9 cellular contexts compared by ENCODE assay signal in the genomic region with DNA sequence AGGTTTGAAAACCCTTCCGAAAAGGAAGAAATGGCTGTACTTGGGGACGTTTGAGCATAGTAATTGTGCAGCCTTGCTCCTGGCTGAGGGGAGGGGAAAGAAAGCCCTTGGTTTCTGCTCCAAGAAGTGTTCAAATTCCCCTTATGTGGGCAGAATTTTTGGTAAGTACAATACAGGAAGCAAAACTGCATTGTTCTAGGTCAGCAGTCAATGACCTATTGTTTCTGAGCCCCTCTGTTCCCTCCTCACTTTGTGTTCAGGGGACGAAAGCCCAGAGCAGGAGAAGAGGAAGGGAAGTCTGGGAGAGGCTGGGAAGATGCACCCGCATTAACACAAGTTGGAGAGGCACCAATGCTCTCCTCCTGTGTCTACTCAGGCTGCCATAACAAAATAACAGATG. TPM values are rescaled to one million over a fixed set of nuclear protein-coding genes. Genes with fewer than 3 reads are reported as not detected.
DNase-seq lines count a peak whose midpoint lies in the region; ATAC-seq and TF ChIP-seq lines count a peak whose summit lies in the region.
"Had no signal": no experiment of that assay in that cellular context is flagged by ENCODE, and none has a peak within 500 bp of the region (broad histone marks: within the 10 kb centered on the region; RNA-seq: fewer than 3 reads in every experiment).

No MANE protein-coding gene starts in this region.

- no peaks in the 10 kb centered on the region for H3K9me3 Mint-ChIP-seq in activated naive CD8-positive, alpha-beta T cell treated with anti-CD3 and anti-CD28 coated beads, Interleukin-2, amount 50 U/mL, for 24 hours
- H3K9me3 Mint-ChIP-seq in activated naive CD8-positive, alpha-beta T cell treated with anti-CD3 and anti-CD28 coated beads for 36 hours: no peaks in the 10 kb centered on the region

- H3K4me1 Mint-ChIP-seq in activated naive CD8-positive, alpha-beta T cell treated with anti-CD3 and anti-CD28 coated beads, Interleukin-2, amount 50 U/mL, for 24 hours: peaks cover 10% of the 10 kb centered on the region
- peaks cover 7% of the 10 kb centered on the region for H3K4me1 Mint-ChIP-seq in activated naive CD8-positive, alpha-beta T cell treated with anti-CD3 and anti-CD28 coated beads for 36 hours

- H3K4me3 ChIP-seq in RWPE2 (ENCODE audit: severe bottlenecking) (no peak overlapping the region), thyroid gland (replicated peaks in 1 of 3) (no peak overlapping the region)

- TF ChIP-seq POLR2A in thyroid gland (IDR thresholded peaks at IDR 0.05): no peak

- H3K36me3 ChIP-seq in RWPE2 (ENCODE audit: low read depth) (peaks cover 60% of the 10 kb centered on the region), thyroid gland (no peaks in the 10 kb centered on the region)

- no peak for TF ChIP-seq CTCF in RWPE2 (IDR thresholded peaks at IDR 0.05; ENCODE audit: poor library complexity, severe bottlenecking)
- no peak for TF ChIP-seq CTCF in thyroid gland (IDR thresholded peaks at IDR 0.05)

- H3K27me3 ChIP-seq in RWPE2 (ENCODE audit: insufficient read depth, poor library complexity, severe bottlenecking) (no peaks in the 10 kb centered on the region), thyroid gland (no peaks in the 10 kb centered on the region)

- no peaks in the 10 kb centered on the region for H3K27me3 Mint-ChIP-seq in activated naive CD8-positive, alpha-beta T cell treated with anti-CD3 and anti-CD28 coated beads, Interleukin-2, amount 50 U/mL, for 24 hours
- H3K27me3 Mint-ChIP-seq in activated naive CD8-positive, alpha-beta T cell treated with anti-CD3 and anti-CD28 coated beads for 36 hours: peaks cover 12% of the 10 kb centered on the region

- H3K27ac ChIP-seq in RWPE2 (ENCODE audit: poor library complexity, severe bottlenecking): peak overlapping the region; percentile 92
- H3K27ac ChIP-seq in thyroid gland: peak overlapping the region in 2 of 3 donors; percentile 18 to 70

- H3K36me3 Mint-ChIP-seq in activated naive CD8-positive, alpha-beta T cell treated with anti-CD3 and anti-CD28 coated beads, Interleukin-2, amount 50 U/mL, for 24 hours (ENCODE audit: low read depth): peaks cover 3% of the 10 kb centered on the region
- H3K36me3 Mint-ChIP-seq in activated naive CD8-positive, alpha-beta T cell treated with anti-CD3 and anti-CD28 coated beads for 36 hours: no peaks in the 10 kb centered on the region

- ATAC-seq in activated naive CD8-positive, alpha-beta T cell treated with anti-CD3 and anti-CD28 coated beads, Interleukin-2, amount 50 U/mL, for 24 hours: no peak
- ATAC-seq in HG02852 (IDR thresholded peaks at IDR 0.05; ENCODE audit: unreplicated experiment): peak; percentile 37
- no peak for ATAC-seq in RWPE2 (ENCODE audit: low read depth)

- no peak for DNase-seq in activated naive CD8-positive, alpha-beta T cell treated with anti-CD3 and anti-CD28 coated beads, Interleukin-2, amount 50 U/mL, for 24 hours
- DNase-seq in activated naive CD8-positive, alpha-beta T cell treated with anti-CD3 and anti-CD28 coated beads for 36 hours: no peak
- DNase-seq in RWPE2 (ENCODE audit: low spot score) (no peak), thyroid gland (no peak), HT-29 (ENCODE audit: low spot score) (no peak), SKM-1 (lab: John Stamatoyannopoulos, UW; ENCODE audit: unreplicated experiment) (no peak)
- no peak for DNase-seq in activated CD4-positive, CD25-positive, alpha-beta regulatory T cell treated with anti-CD3 and anti-CD28 coated beads, Interleukin-2, amount 50 U/mL, for 72 hours
- DNase-seq: ACHN had no signal

- H3K4me1 ChIP-seq in RWPE2 (ENCODE audit: insufficient read depth, poor library complexity, severe bottlenecking): peaks cover 51% of the 10 kb centered on the region
- H3K4me1 ChIP-seq in thyroid gland: peaks cover 5 to 20% of the 10 kb centered on the region in 2 donors

- no peaks in the 10 kb centered on the region for H3K9me3 ChIP-seq in RWPE2 (ENCODE audit: severe bottlenecking)
- H3K9me3 ChIP-seq in thyroid gland: no peaks in the 10 kb centered on the region

- WGBS in thyroid gland, 2 donors: 58 to 62% methylated on average over 4 of the region's 4 CpGs

- H3K27ac Mint-ChIP-seq in activated naive CD8-positive, alpha-beta T cell treated with anti-CD3 and anti-CD28 coated beads, Interleukin-2, amount 50 U/mL, for 24 hours: peak overlapping the region; percentile 47
- H3K27ac Mint-ChIP-seq in activated naive CD8-positive, alpha-beta T cell treated with anti-CD3 and anti-CD28 coated beads for 36 hours: no peak overlapping the region

- peak overlapping the region; percentile 13 for H3K4me3 Mint-ChIP-seq in activated naive CD8-positive, alpha-beta T cell treated with anti-CD3 and anti-CD28 coated beads, Interleukin-2, amount 50 U/mL, for 24 hours
- H3K4me3 Mint-ChIP-seq in activated naive CD8-positive, alpha-beta T cell treated with anti-CD3 and anti-CD28 coated beads for 36 hours: no peak overlapping the region

- intact Hi-C loops in thyroid gland (cut with DNase I): no loop called here

RNA-seq across cellular contexts. Expression of gene BASP1, which starts 11.9 kb away (rescaled TPM):
- total RNA-seq in activated naive CD8-positive, alpha-beta T cell treated with anti-CD3 and anti-CD28 coated beads for 36 hours: under 1 TPM; 0.66 to 0.85 TPM
- total RNA-seq in thyroid gland: 10 to 100 TPM; 10.1 to 29.6 (median 23.0) TPM
- not detected in 2 replicates for total RNA-seq in HT-29 (2014; rRNA removed; shearing (Covaris generic))

Comparison
In these comparisons a context has a peak if more than half of its experiments do, and no peak if none do; other contexts are left out.
1. RNA of gene BASP1, which starts 11.9 kb away (total RNA-seq): 10.1 to 29.6 TPM in thyroid gland; 0.66 to 0.85 TPM in activated naive CD8-positive, alpha-beta T cell treated with anti-CD3 and anti-CD28 coated beads for 36 hours and not detected in HT-29; every median in the first group is over 4 times any median in the second.